ENCODE assay signal across 1 cellular context in genomic region chr5:40754381-40755092, GRCh38.
TF ChIP-seq lines count a peak whose summit lies in the region.

No MANE protein-coding gene starts in this region.

TF ChIP-seq in GM23338, 12 proteins besides CTCF, POLR2A, EP300 and RAD21 (continued from another document):
- TF ChIP-seq ZNF462 (CRISPR knock-in tag; IDR thresholded peaks at IDR 0.05) (no peak), CREB1 (CRISPR knock-in tag; IDR thresholded peaks at IDR 0.05; ENCODE audit: low read depth) (no peak), ZNF331 (CRISPR knock-in tag; IDR thresholded peaks at IDR 0.05; ENCODE audit: low read depth) (no peak), JUNB (IDR thresholded peaks at IDR 0.05; ENCODE audit: unreplicated experiment) (no peak), ZNF114 (CRISPR knock-in tag; IDR thresholded peaks at IDR 0.05) (no peak), NANOG (IDR thresholded peaks at IDR 0.05; ENCODE audit: borderline replicate concordance) (no peak)
- TF ChIP-seq, protein P1, sequence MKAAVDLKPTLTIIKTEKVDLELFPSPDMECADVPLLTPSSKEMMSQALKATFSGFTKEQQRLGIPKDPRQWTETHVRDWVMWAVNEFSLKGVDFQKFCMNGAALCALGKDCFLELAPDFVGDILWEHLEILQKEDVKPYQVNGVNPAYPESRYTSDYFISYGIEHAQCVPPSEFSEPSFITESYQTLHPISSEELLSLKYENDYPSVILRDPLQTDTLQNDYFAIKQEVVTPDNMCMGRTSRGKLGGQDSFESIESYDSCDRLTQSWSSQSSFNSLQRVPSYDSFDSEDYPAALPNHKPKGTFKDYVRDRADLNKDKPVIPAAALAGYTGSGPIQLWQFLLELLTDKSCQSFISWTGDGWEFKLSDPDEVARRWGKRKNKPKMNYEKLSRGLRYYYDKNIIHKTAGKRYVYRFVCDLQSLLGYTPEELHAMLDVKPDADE (IDR thresholded peaks at IDR 0.05) = no peak
